Comparison of ENCODE assay signal across 14 cellular contexts in genomic region chr2:25280066-25280687, GRCh38.
DNase-seq lines count a peak whose midpoint lies in the region; ATAC-seq lines count a peak whose summit lies in the region.
"Had no signal": no experiment of that assay in that cellular context is flagged by ENCODE, and none has a peak within 500 bp of the region (broad histone marks: within the 10 kb centered on the region; RNA-seq: fewer than 3 reads in every experiment).

No MANE protein-coding gene starts in this region.

- H3K36me3 Mint-ChIP-seq in stimulated activated naive CD8-positive, alpha-beta T cell treated with anti-CD3 and anti-CD28 coated beads, Interleukin-15, Interleukin-2, amounts not matched to agents 100 ng/mL and 50 ng/mL, for 24 hours (ENCODE audit: low read depth) = peaks cover 51% of the 10 kb centered on the region
- H3K36me3 Mint-ChIP-seq in activated T-helper 1 cell treated with anti-CD3 and anti-CD28 coated beads, Interleukin-12 subunit alpha, Interleukin-12 subunit beta, Interleukin-2, Interleukin-4 antibody, amounts not matched to agents 30 ng/mL and 10 ng/mL and 1 ng/mL, durations not matched to agents 14 hours and 24 hours and 36 hours (ENCODE audit: low read depth) = peaks cover 34% of the 10 kb centered on the region
- H3K36me3 Mint-ChIP-seq in memory B cell = no peaks in the 10 kb centered on the region

- peak overlapping the region; percentile 88 for H3K27ac Mint-ChIP-seq in stimulated activated naive CD8-positive, alpha-beta T cell treated with anti-CD3 and anti-CD28 coated beads, Interleukin-15, Interleukin-2, amounts not matched to agents 100 ng/mL and 50 ng/mL, for 24 hours
- H3K27ac Mint-ChIP-seq in activated T-helper 1 cell treated with anti-CD3 and anti-CD28 coated beads, Interleukin-12 subunit alpha, Interleukin-12 subunit beta, Interleukin-2, Interleukin-4 antibody, amounts not matched to agents 30 ng/mL and 10 ng/mL and 1 ng/mL, durations not matched to agents 14 hours and 24 hours and 36 hours = peak overlapping the region; percentile 67
- H3K27ac Mint-ChIP-seq in memory B cell = peak overlapping the region; percentile 94

- no peak for ATAC-seq in stimulated activated naive CD8-positive, alpha-beta T cell treated with anti-CD3 and anti-CD28 coated beads, Interleukin-15, Interleukin-2, amounts not matched to agents 100 U/mL and 50 U/mL, for 24 hours
- no peak for ATAC-seq in memory B cell (ENCODE audit: low read depth)
- ATAC-seq in HG02610 (IDR thresholded peaks at IDR 0.05; ENCODE audit: unreplicated experiment) = no peak
- ATAC-seq in GM21717 (IDR thresholded peaks at IDR 0.05; ENCODE audit: unreplicated experiment) = no peak
- no peak for ATAC-seq in HG03432 (IDR thresholded peaks at IDR 0.05; ENCODE audit: unreplicated experiment)

- H3K4me1 Mint-ChIP-seq in stimulated activated naive CD8-positive, alpha-beta T cell treated with anti-CD3 and anti-CD28 coated beads, Interleukin-15, Interleukin-2, amounts not matched to agents 100 ng/mL and 50 ng/mL, for 24 hours (ENCODE audit: low read depth) = peaks cover 70% of the 10 kb centered on the region
- peaks cover 50% of the 10 kb centered on the region for H3K4me1 Mint-ChIP-seq in activated T-helper 1 cell treated with anti-CD3 and anti-CD28 coated beads, Interleukin-12 subunit alpha, Interleukin-12 subunit beta, Interleukin-2, Interleukin-4 antibody, amounts not matched to agents 30 ng/mL and 10 ng/mL and 1 ng/mL, durations not matched to agents 14 hours and 24 hours and 36 hours (ENCODE audit: low read depth)
- peaks cover 35% of the 10 kb centered on the region for H3K4me1 Mint-ChIP-seq in memory B cell

- DNase-seq in stimulated activated naive CD8-positive, alpha-beta T cell treated with anti-CD3 and anti-CD28 coated beads, Interleukin-15, Interleukin-2, amounts not matched to agents 100 U/mL and 50 U/mL, for 24 hours = no peak
- DNase-seq in activated T-helper 1 cell treated with anti-CD3 and anti-CD28 coated beads, Interleukin-12 subunit alpha, Interleukin-12 subunit beta, Interleukin-2, Interleukin-4 antibody, amounts not matched to agents 30 ng/mL and 10 ng/mL and 1 ng/mL, durations not matched to agents 14 hours and 24 hours and 36 hours (ENCODE audit: low spot score) = no peak
- DNase-seq in memory B cell (ENCODE audit: low spot score in 2 of 2) (no peak), NCI-H446 (lab: John Stamatoyannopoulos, UW) (no peak)
- DNase-seq: activated CD4-positive, CD25-positive, alpha-beta regulatory T cell treated with anti-CD3 and anti-CD28 coated beads, Interleukin-2, amount 50 U/mL, for 72 hours; AML-193; foreskin melanocyte; GDM1; NCI-H510A treated with DMSO at 0.1 percent for 48 hours; SHP77 had no signal

- no peaks in the 10 kb centered on the region for H3K27me3 Mint-ChIP-seq in stimulated activated naive CD8-positive, alpha-beta T cell treated with anti-CD3 and anti-CD28 coated beads, Interleukin-15, Interleukin-2, amounts not matched to agents 100 ng/mL and 50 ng/mL, for 24 hours
- H3K27me3 Mint-ChIP-seq in activated T-helper 1 cell treated with anti-CD3 and anti-CD28 coated beads, Interleukin-12 subunit alpha, Interleukin-12 subunit beta, Interleukin-2, Interleukin-4 antibody, amounts not matched to agents 30 ng/mL and 10 ng/mL and 1 ng/mL, durations not matched to agents 14 hours and 24 hours and 36 hours (ENCODE audit: insufficient read depth) = no peaks in the 10 kb centered on the region
- H3K27me3 Mint-ChIP-seq in memory B cell = no peaks in the 10 kb centered on the region

- H3K9me3 Mint-ChIP-seq in stimulated activated naive CD8-positive, alpha-beta T cell treated with anti-CD3 and anti-CD28 coated beads, Interleukin-15, Interleukin-2, amounts not matched to agents 100 ng/mL and 50 ng/mL, for 24 hours = no peaks in the 10 kb centered on the region
- no peaks in the 10 kb centered on the region for H3K9me3 Mint-ChIP-seq in activated T-helper 1 cell treated with anti-CD3 and anti-CD28 coated beads, Interleukin-12 subunit alpha, Interleukin-12 subunit beta, Interleukin-2, Interleukin-4 antibody, amounts not matched to agents 30 ng/mL and 10 ng/mL and 1 ng/mL, durations not matched to agents 14 hours and 24 hours and 36 hours
- no peaks in the 10 kb centered on the region for H3K9me3 Mint-ChIP-seq in memory B cell

- intact Hi-C loops in activated T-helper 1 cell treated with anti-CD3 and anti-CD28 coated beads, Interleukin-12 subunit alpha, Interleukin-12 subunit beta, Interleukin-2, Interleukin-4 antibody, amounts not matched to agents 30 ng/mL and 10 ng/mL and 1 ng/mL, durations not matched to agents 14 hours and 24 hours and 36 hours (cut with micrococcal nuclease) = loop anchor here (1.0 kb wide), 1 partner anchor 242 kb away; no protein-coding TSS in a partner anchor

- no peak overlapping the region for H3K4me3 Mint-ChIP-seq in stimulated activated naive CD8-positive, alpha-beta T cell treated with anti-CD3 and anti-CD28 coated beads, Interleukin-15, Interleukin-2, amounts not matched to agents 100 ng/mL and 50 ng/mL, for 24 hours
- H3K4me3 Mint-ChIP-seq in activated T-helper 1 cell treated with anti-CD3 and anti-CD28 coated beads, Interleukin-12 subunit alpha, Interleukin-12 subunit beta, Interleukin-2, Interleukin-4 antibody, amounts not matched to agents 30 ng/mL and 10 ng/mL and 1 ng/mL, durations not matched to agents 14 hours and 24 hours and 36 hours = peak overlapping the region; percentile 30
- peak overlapping the region; percentile 69 for H3K4me3 Mint-ChIP-seq in memory B cell
